8 cellular contexts compared by ENCODE assay signal in genomic region chr3:194640829-194641228, GRCh38. TPM values are rescaled to one million over a fixed set of nuclear protein-coding genes. Genes with fewer than 3 reads are reported as not detected.
DNase-seq lines count a peak whose midpoint lies in the region; ATAC-seq and TF ChIP-seq lines count a peak whose summit lies in the region.

No MANE protein-coding gene starts in this region.

- no peaks in the 10 kb centered on the region for H3K9me2 ChIP-seq in PC-9 (ENCODE audit: insufficient read depth)

- no peaks in the 10 kb centered on the region for H3K4me1 ChIP-seq in PC-9 (replicated peaks; ENCODE audit: insufficient read depth)

- POLR2A ChIA-PET in PC-9 (lab: Charles Lee; ENCODE audit: unreplicated experiment) = no interaction called here

- TF ChIP-seq CTCF in cardiac fibroblast (IDR thresholded peaks at IDR 0.05; ENCODE audit: low read depth, low read length) (peak; percentile 38), retinal pigment epithelial cell (conservative IDR thresholded peaks at IDR 0.05; ENCODE audit: low read depth, low read length) (peak; percentile 50), PC-9 (conservative IDR thresholded peaks at IDR 0.05) (no peak; the same call in 1 of the 2 replicates)

- no peak for ATAC-seq in HG02938 (IDR thresholded peaks at IDR 0.05; ENCODE audit: unreplicated experiment)

- no peaks in the 10 kb centered on the region for H3K27me3 ChIP-seq in PC-9 (ENCODE audit: insufficient read depth, low read depth)

- DNase-seq in EH (ENCODE audit: low read depth) = peak; percentile 15
- DNase-seq in RPMI7951 (ENCODE audit: low read depth) = peak; percentile 56
- peak; percentile 37 to 60 for DNase-seq in cardiac fibroblast (ENCODE audit: low read depth in 2 of 2)
- DNase-seq in retinal pigment epithelial cell (ENCODE audit: low read depth) = no peak
- DNase-seq in SW480 (ENCODE audit: low spot score) = no peak
- no peak for DNase-seq in PC-9
- DNase-seq in GDM1 (lab: John Stamatoyannopoulos, UW) = no peak

- CTCF ChIA-PET in PC-9 (lab: Charles Lee) = interaction anchor here (0.5 to 0.6 kb wide), 2 partner anchors 19 to 263 kb away, joined by 3 read pairs; no protein-coding TSS in a partner anchor

- H3F3A ChIP-seq in PC-9 (ENCODE audit: insufficient read depth, low read depth) = no peaks in the 10 kb centered on the region

- intact Hi-C loops in PC-9 (cut with micrococcal nuclease; ENCODE audit: unreplicated experiment) = no loop called here

- no peak overlapping the region for H3K4me2 ChIP-seq in PC-9

- peaks cover 20% of the 10 kb centered on the region; the same call in 1 of the 2 replicates for H3K36me3 ChIP-seq in PC-9 (ENCODE audit: low read depth)

- BruUV-seq in PC-9 (replicated peaks; lab: Mats Ljungman, UMichigan) = no TSS peak

- H3K27ac ChIP-seq in PC-9 = no peak overlapping the region

- no peaks in the 10 kb centered on the region for H4K20me1 ChIP-seq in PC-9 (ENCODE audit: insufficient read depth)

- no peaks in the 10 kb centered on the region for H3K9me3 ChIP-seq in PC-9 (ENCODE audit: insufficient read depth, low read depth)

- H3K4me3 ChIP-seq in cardiac fibroblast (replicated peaks in 1 of 2; ENCODE audit: low read depth in 2 of 2, low read length in 2 of 2) = no peak overlapping the region
- no peak overlapping the region for H3K4me3 ChIP-seq in retinal pigment epithelial cell (ENCODE audit: low read length)
- H3K4me3 ChIP-seq in PC-9 = no peak overlapping the region

- H2AFZ ChIP-seq in PC-9 = no peak overlapping the region

- no peaks in the 10 kb centered on the region for H3K79me2 ChIP-seq in PC-9 (ENCODE audit: low read depth)

RNA-seq across cellular contexts. Expression of gene TMEM44, which starts 7.6 kb away (rescaled TPM):
- total RNA-seq in RPMI7951 (2014; rRNA removed; shearing (Covaris generic)) = 13.8 and 19.0 TPM in 2 replicates
- total RNA-seq in PC-9 (2021) = 37.5 and 52.7 TPM in 2 replicates

RNA-seq across cellular contexts. Expression of gene LSG1, which starts 31.2 kb away (rescaled TPM):
- total RNA-seq in RPMI7951 (2014; rRNA removed; shearing (Covaris generic)) = 55.0 and 63.1 TPM in 2 replicates
- total RNA-seq in PC-9 (2021) = 59.2 and 71.8 TPM in 2 replicates

RNA-seq across cellular contexts. Expression of gene FAM43A, which starts 44.9 kb away (rescaled TPM):
- total RNA-seq in RPMI7951 (2014; rRNA removed; shearing (Covaris generic)) = 1.8 and 3.5 TPM in 2 replicates
- 8.8 and 12.8 TPM in 2 replicates for total RNA-seq in PC-9 (2021)

Comparison
In these comparisons a context has a peak if more than half of its experiments do, and no peak if none do; other contexts are left out.
1. DNase-seq: peak in EH (single experiment), RPMI7951 (single experiment) and cardiac fibroblast (2 of 2); none in retinal pigment epithelial cell (single experiment), SW480 (single experiment), PC-9 (0 of 2) and GDM1 (single experiment).